ENCODE assay signal across 9 cellular contexts in genomic region chr2:46984034-46984433, GRCh38. TPM values are rescaled to one million over a fixed set of nuclear protein-coding genes. Genes with fewer than 3 reads are reported as not detected.
DNase-seq lines count a peak whose midpoint lies in the region; ATAC-seq and TF ChIP-seq lines count a peak whose summit lies in the region.
"Had no signal": no experiment of that assay in that cellular context is flagged by ENCODE, and none has a peak within 500 bp of the region (broad histone marks: within the 10 kb centered on the region; RNA-seq: fewer than 3 reads in every experiment).

No MANE protein-coding gene starts in this region.

- peaks cover 23% of the 10 kb centered on the region; the same call in 1 of the 2 replicates for H3K79me2 ChIP-seq in OCI-LY7 (ENCODE audit: insufficient read depth, low read depth, low read length)

- peaks cover 21% of the 10 kb centered on the region for H3K36me3 Mint-ChIP-seq in activated CD8-positive, alpha-beta memory T cell treated with anti-CD3 and anti-CD28 coated beads, Interleukin-2, amount 10 ng/mL, durations not matched to agents 7 days and 5 days

- no peak for TF ChIP-seq POLR2A in thyroid gland (IDR thresholded peaks at IDR 0.05)

- WGBS in thyroid gland, 2 donors, result 89 to 90% methylated on average over 5 of the region's 5 CpGs

- H3K4me2 ChIP-seq in OCI-LY7 (ENCODE audit: low read length), result peak overlapping the region; percentile 93

- no peak overlapping the region for H3K4me3 Mint-ChIP-seq in activated CD8-positive, alpha-beta memory T cell treated with anti-CD3 and anti-CD28 coated beads, Interleukin-2, amount 10 ng/mL, durations not matched to agents 7 days and 5 days

- CTCF ChIA-PET in activated CD8-positive, alpha-beta memory T cell treated with anti-CD3 and anti-CD28 coated beads, Interleukin-2, amount 10 ng/mL, durations not matched to agents 7 days and 5 days (lab: Charles Lee), result no interaction called here
- CTCF ChIA-PET in OCI-LY7 (lab: Charles Lee; ENCODE audit: unreplicated experiment), result interaction anchor here (1.4 kb wide), 1 partner anchor 22 kb away, joined by 4 read pairs; no protein-coding TSS in a partner anchor

- H3K9me3 ChIP-seq in OCI-LY7 (ENCODE audit: low read length), result no peaks in the 10 kb centered on the region
- H3K9me3 ChIP-seq in effector memory CD4-positive, alpha-beta T cell (ENCODE audit: control insufficient read depth, low read length), result no peaks in the 10 kb centered on the region
- no peaks in the 10 kb centered on the region for H3K9me3 ChIP-seq in thyroid gland
- H3K9me3 ChIP-seq in BE2C, result no peaks in the 10 kb centered on the region

- no peaks in the 10 kb centered on the region for H3K9me3 Mint-ChIP-seq in activated CD8-positive, alpha-beta memory T cell treated with anti-CD3 and anti-CD28 coated beads, Interleukin-2, amount 10 ng/mL, durations not matched to agents 7 days and 5 days (ENCODE audit: low read depth)

- H4K20me1 ChIP-seq in OCI-LY7 (ENCODE audit: insufficient read depth, low read length), result 0 out of 2 replicates have a peak, but pooled peaks cover 3% of the 10 kb centered on the region

- intact Hi-C loops in OCI-LY7 (cut with micrococcal nuclease; ENCODE audit: unreplicated experiment), result loop anchor here (5.0 kb wide), 2 partner anchors 412 to 918 kb away; no protein-coding TSS in a partner anchor
- intact Hi-C loops in thyroid gland (cut with DNase I), result no loop called here

- no peaks in the 10 kb centered on the region for H3K9me2 ChIP-seq in OCI-LY7 (ENCODE audit: insufficient read depth, low read length)

- H3K4me1 ChIP-seq in OCI-LY7 (ENCODE audit: insufficient read depth, low read length, poor library complexity, severe bottlenecking) (peaks cover 95% of the 10 kb centered on the region), thyroid gland (peaks cover 60 to 79% of the 10 kb centered on the region in 2 donors), BE2C (peaks cover 32% of the 10 kb centered on the region)
- H3K4me1 ChIP-seq in effector memory CD4-positive, alpha-beta T cell (ENCODE audit: control insufficient read depth, insufficient read depth, low read length, poor library complexity, severe bottlenecking), result peaks cover 29% of the 10 kb centered on the region

- H2AFZ ChIP-seq in OCI-LY7 (ENCODE audit: low read length), result no peak overlapping the region; the same call in 1 of the 2 replicates

- H3K4me1 Mint-ChIP-seq in activated CD8-positive, alpha-beta memory T cell treated with anti-CD3 and anti-CD28 coated beads, Interleukin-2, amount 10 ng/mL, durations not matched to agents 7 days and 5 days, result peaks cover 73% of the 10 kb centered on the region

- H3K27ac ChIP-seq in OCI-LY7 (ENCODE audit: low read depth, low read length, poor library complexity, severe bottlenecking) (peak overlapping the region; percentile 99), thyroid gland (peak overlapping the region in 2 of 3 donors; percentile 84 to 89)
- H3K27ac ChIP-seq in effector memory CD4-positive, alpha-beta T cell (ENCODE audit: insufficient read depth, low read length, poor library complexity, severe bottlenecking), result peak overlapping the region; percentile 5

- no peaks in the 10 kb centered on the region for H3K27me3 Mint-ChIP-seq in activated CD8-positive, alpha-beta memory T cell treated with anti-CD3 and anti-CD28 coated beads, Interleukin-2, amount 10 ng/mL, durations not matched to agents 7 days and 5 days

- no peak for TF ChIP-seq CTCF in OCI-LY7 (conservative IDR thresholded peaks at IDR 0.05; ENCODE audit: low read length)
- no peak for TF ChIP-seq CTCF in thyroid gland (IDR thresholded peaks at IDR 0.05)
- TF ChIP-seq CTCF in BE2C (IDR thresholded peaks at IDR 0.05; ENCODE audit: low read depth, low read length), result no peak

- BruUV-seq in OCI-LY7 (replicated peaks; lab: Mats Ljungman, UMichigan), result no TSS peak

- ATAC-seq in activated CD8-positive, alpha-beta memory T cell treated with anti-CD3 and anti-CD28 coated beads, Interleukin-2, amount 10 ng/mL, durations not matched to agents 7 days and 5 days, result no peak
- ATAC-seq: PC-3 had no signal

- DNase-seq in activated CD8-positive, alpha-beta memory T cell treated with anti-CD3 and anti-CD28 coated beads, Interleukin-2, amount 10 ng/mL, durations not matched to agents 7 days and 5 days, result no peak
- DNase-seq in activated CD8-positive, alpha-beta memory T cell treated with anti-CD3 and anti-CD28 coated beads, Interleukin-2, amount 50 U/mL, for 48 hours, result no peak
- DNase-seq in OCI-LY7 (ENCODE audit: low spot score) (peak; percentile 96), thyroid gland (no peak), BE2C (no peak), C1 segment of cervical spinal cord (lab: John Stamatoyannopoulos, UW) (no peak)
- no peak for DNase-seq in effector memory CD4-positive, alpha-beta T cell
- no peak for DNase-seq in stimulated activated CD4-positive, alpha-beta T cell treated with anti-CD3 and anti-CD28 coated beads, Interleukin-4, amount 100 ng/mL, for 24 hours
- DNase-seq: PC-3 had no signal

- POLR2A ChIA-PET in OCI-LY7 (lab: Charles Lee), result interaction anchor here (1.0 to 2.5 kb wide), 6 partner anchors 45 to 747 kb away, joined by 3 to 9 read pairs (median 4); no protein-coding TSS in a partner anchor

- no peaks in the 10 kb centered on the region for H3K27me3 ChIP-seq in effector memory CD4-positive, alpha-beta T cell (replicated peaks; ENCODE audit: control insufficient read depth, insufficient read depth, low read length, poor library complexity, severe bottlenecking)
- H3K27me3 ChIP-seq in thyroid gland (no peaks in the 10 kb centered on the region), BE2C (no peaks in the 10 kb centered on the region)

- H3K4me3 ChIP-seq in OCI-LY7 (ENCODE audit: low read depth, low read length, poor library complexity, severe bottlenecking) (peak overlapping the region; percentile 61), thyroid gland (replicated peaks in 1 of 3) (no peak overlapping the region), BE2C (ENCODE audit: low read depth, low read length) (no peak overlapping the region)
- no peak overlapping the region for H3K4me3 ChIP-seq in effector memory CD4-positive, alpha-beta T cell (ENCODE audit: insufficient read depth, low read depth, low read length, poor library complexity, severe bottlenecking)

- H3K36me3 ChIP-seq in OCI-LY7 (ENCODE audit: insufficient read depth, low read length) (peaks cover 73% of the 10 kb centered on the region), thyroid gland (peaks cover 6 to 7% of the 10 kb centered on the region in 2 donors), BE2C (no peaks in the 10 kb centered on the region)
- peaks cover 30% of the 10 kb centered on the region for H3K36me3 ChIP-seq in effector memory CD4-positive, alpha-beta T cell (ENCODE audit: control insufficient read depth, insufficient read depth, low read length)

- peak overlapping the region; percentile 93 for H3K27ac Mint-ChIP-seq in activated CD8-positive, alpha-beta memory T cell treated with anti-CD3 and anti-CD28 coated beads, Interleukin-2, amount 10 ng/mL, durations not matched to agents 7 days and 5 days

RNA-seq across cellular contexts. Expression of gene TTC7A, which starts 43.0 kb away (rescaled TPM):
- total RNA-seq in activated CD8-positive, alpha-beta memory T cell treated with anti-CD3 and anti-CD28 coated beads, Interleukin-2, amount 10 ng/mL, durations not matched to agents 7 days and 5 days, result 10 to 100 TPM; 67.5 to 79.0 TPM
- 51.9 and 64.1 TPM in 2 replicates for total RNA-seq in OCI-LY7 (2014; rRNA removed; shearing (Covaris generic))
- total RNA-seq in OCI-LY7 (2022) (75.1 and 76.2 TPM in 2 replicates), thyroid gland (10 to 100 TPM; 27.5 to 46.8 (median 39.5) TPM)
- polyA plus RNA-seq in BE2C (2012; ENCODE audit: insufficient read depth, insufficient read length, low read depth), result 19.2 TPM

Comparison
In these comparisons a context has a peak if more than half of its experiments do, and no peak if none do; other contexts are left out.
1. H3K27ac ChIP-seq: peak in every context shown above with its lines; median percentile 99 in OCI-LY7; 86 in thyroid gland; 5 in effector memory CD4-positive, alpha-beta T cell.